ENCODE assay signal across 8 cellular contexts in the genomic region with DNA sequence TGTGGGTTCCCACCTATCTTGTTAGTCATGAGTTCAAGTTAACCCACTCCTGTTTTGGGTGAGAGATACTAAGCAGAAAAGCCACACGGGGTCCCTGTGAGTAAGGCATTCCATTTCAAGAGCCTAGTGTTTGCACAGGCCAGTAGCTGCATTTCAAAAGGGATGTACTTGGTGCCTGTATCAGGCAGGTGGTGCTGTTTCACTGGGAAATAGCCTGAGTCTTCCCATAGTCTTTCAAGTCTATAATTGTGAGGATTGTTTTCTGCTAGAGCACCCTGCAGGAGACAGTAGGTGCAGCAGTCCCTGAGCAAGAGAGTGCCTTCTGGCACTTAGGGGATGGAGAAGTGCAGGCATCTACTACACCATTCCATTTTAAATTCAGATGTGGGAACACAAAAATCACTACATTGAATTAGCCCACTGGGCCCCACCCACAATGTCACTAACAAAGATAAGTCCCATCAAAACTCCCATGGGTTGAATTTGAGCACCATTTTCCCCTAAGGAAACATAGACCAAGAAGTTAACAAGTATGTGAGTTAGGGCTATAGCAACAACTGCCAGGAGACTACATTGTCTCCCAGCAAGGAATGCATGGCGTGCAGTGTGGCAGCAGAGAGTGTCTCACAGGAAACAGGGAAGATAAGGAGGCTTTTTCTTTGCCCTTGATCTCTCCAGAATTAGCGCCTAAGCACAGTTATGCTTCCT.
DNase-seq lines count a peak whose midpoint lies in the region; ATAC-seq and TF ChIP-seq lines count a peak whose summit lies in the region.

No MANE protein-coding gene starts in this region.

- H3K36me3 ChIP-seq in Loucy (ENCODE audit: insufficient read depth, low read length) (no peaks in the 10 kb centered on the region), SJCRH30 (no peaks in the 10 kb centered on the region)

- peaks cover 74% of the 10 kb centered on the region for H3K27me3 Mint-ChIP-seq in MCF 10A (ENCODE audit: insufficient read depth, unreplicated experiment)

- no peak overlapping the region for H3K9ac ChIP-seq in Loucy (ENCODE audit: low read depth, low read length, poor library complexity, severe bottlenecking)

- intact Hi-C loops in Right ventricle myocardium inferior (cut with DNase I), result loop anchor here (5.0 to 10.0 kb wide), 2 partner anchors 84 to 131 kb away; no protein-coding TSS in a partner anchor
- intact Hi-C loops in cardiac septum (cut with DNase I), result loop anchor here (2.0 to 5.0 kb wide), 2 partner anchors 88 to 131 kb away; no protein-coding TSS in a partner anchor
- intact Hi-C loops in MCF 10A (cut with micrococcal nuclease), result loop anchor here (1.0 kb wide), 2 partner anchors 87 to 132 kb away; no protein-coding TSS in a partner anchor

- no peaks in the 10 kb centered on the region for H3F3A ChIP-seq in Loucy (ENCODE audit: low read depth)

- POLR2A ChIA-PET in MCF 10A (lab: Yijun Ruan, JAX), result interaction anchor here (0.6 to 1.1 kb wide), 2 partner anchors 15 to 88 kb away, joined by 3 read pairs; no protein-coding TSS in a partner anchor

- H3K9me3 Mint-ChIP-seq in MCF 10A (ENCODE audit: unreplicated experiment), result no peaks in the 10 kb centered on the region

- no peak overlapping the region for H3K4me2 ChIP-seq in Loucy (ENCODE audit: low read depth, low read length, poor library complexity, severe bottlenecking)

- H3K4me1 Mint-ChIP-seq in MCF 10A (ENCODE audit: insufficient read depth, unreplicated experiment), result no peaks in the 10 kb centered on the region

- peak; percentile 82 for TF ChIP-seq CTCF in HFF-Myc (IDR thresholded peaks at IDR 0.05; ENCODE audit: low read depth, low read length, missing control alignments)
- peak; percentile 99 for TF ChIP-seq CTCF in Loucy (conservative IDR thresholded peaks at IDR 0.05; ENCODE audit: low read length)
- peak; percentile 64 for TF ChIP-seq CTCF in MCF 10A (IDR thresholded peaks at IDR 0.05; ENCODE audit: unreplicated experiment)

- H3K27me3 ChIP-seq in Loucy (ENCODE audit: insufficient read depth, low read length, poor library complexity, severe bottlenecking), result no peaks in the 10 kb centered on the region
- H3K27me3 ChIP-seq in SJCRH30, result no peaks in the 10 kb centered on the region

- H4K20me1 ChIP-seq in Loucy (ENCODE audit: insufficient read depth, low read length, poor library complexity, severe bottlenecking), result no peaks in the 10 kb centered on the region

- H3K27ac ChIP-seq in SJCRH30, result no peak overlapping the region

- H3K4me1 ChIP-seq in Loucy (ENCODE audit: insufficient read depth, low read length, poor library complexity, severe bottlenecking) (peaks cover 4% of the 10 kb centered on the region), SJCRH30 (no peaks in the 10 kb centered on the region)

- H3K4me3 ChIP-seq in HFF-Myc (replicated peaks; ENCODE audit: low read depth, low read length) (no peak overlapping the region), Loucy (ENCODE audit: low read length, poor library complexity, severe bottlenecking) (no peak overlapping the region), SJCRH30 (no peak overlapping the region)

- no TSS peak for BruUV-seq in MCF 10A (replicated peaks; lab: Mats Ljungman, UMichigan)

- no peak overlapping the region for H3K27ac Mint-ChIP-seq in MCF 10A (ENCODE audit: low read depth, unreplicated experiment)

- no peak overlapping the region for H3K4me3 Mint-ChIP-seq in MCF 10A (ENCODE audit: unreplicated experiment)

- CTCF ChIA-PET in MCF 10A (lab: Yijun Ruan, JAX), result interaction anchor here (0.6 to 2.8 kb wide), 16 partner anchors 9 to 623 kb away, joined by 3 to 23 read pairs (median 4); no protein-coding TSS in a partner anchor

- H3K9me2 ChIP-seq in Loucy (replicated peaks; ENCODE audit: low read depth, low read length), result no peaks in the 10 kb centered on the region

- H3K9me3 ChIP-seq in Loucy (ENCODE audit: insufficient read depth, low read depth, low read length), result no peaks in the 10 kb centered on the region
- no peaks in the 10 kb centered on the region for H3K9me3 ChIP-seq in SJCRH30 (replicated peaks)

- no peaks in the 10 kb centered on the region for H3K79me2 ChIP-seq in Loucy (ENCODE audit: insufficient read depth, low read length)

- no peak overlapping the region for H2AFZ ChIP-seq in Loucy (ENCODE audit: low read length)

- H3K36me3 Mint-ChIP-seq in MCF 10A (ENCODE audit: insufficient read depth, unreplicated experiment), result no peaks in the 10 kb centered on the region

- DNase-seq in Right ventricle myocardium inferior (ENCODE audit: missing footprints) (no peak), cardiac septum (ENCODE audit: low spot score) (no peak), HFF-Myc (ENCODE audit: extremely low read depth, low read depth) (peak; percentile 79), SJCRH30 (peak; percentile 59 to 78), MCF 10A (ENCODE audit: unreplicated experiment) (peak; percentile 71), inferior parietal cortex (ENCODE audit: extremely low spot score) (peak; percentile 80)
- peak; percentile 1 to 17 for DNase-seq in stimulated activated CD4-positive, alpha-beta T cell treated with anti-CD3 and anti-CD28 coated beads, Interleukin-4, amount 100 ng/mL, for 48 hours (ENCODE audit: low read depth in 2 of 2)

- peak; percentile 92 for ATAC-seq in Right ventricle myocardium inferior

Comparison
In these comparisons a context has a peak if more than half of its experiments do, and no peak if none do; other contexts are left out.
1. DNase-seq: peak in HFF-Myc (single experiment), SJCRH30 (2 of 2), MCF 10A (single experiment), inferior parietal cortex (single experiment) and stimulated activated CD4-positive, alpha-beta T cell treated with anti-CD3 and anti-CD28 coated beads, Interleukin-4, amount 100 ng/mL, for 48 hours (2 of 2); none in Right ventricle myocardium inferior (single experiment) and cardiac septum (single experiment).
2. Peak in every context shown above with its lines, with median percentiles within 50 percentile points of each other: CTCF ChIP-seq.